16 cellular contexts compared by ENCODE assay signal in genomic region chr18:7666195-7666776, GRCh38.
"Had no signal": no experiment of that assay in that cellular context is flagged by ENCODE, and none has a peak within 500 bp of the region (broad histone marks: within the 10 kb centered on the region; RNA-seq: fewer than 3 reads in every experiment).

No MANE protein-coding gene starts in this region.

- ATAC-seq: activated CD8-positive, alpha-beta T cell treated with anti-CD3 and anti-CD28 coated beads, Interleukin-2, amount 10 ng/mL, durations not matched to agents 7 days and 5 days; gastroesophageal sphincter; right cardiac atrium; stimulated activated memory B cell treated with anti-CD40 and anti-IgM and Interleukin-4, amounts not matched to agents 10 μg/mL and 1 μg/mL and 100 μg/mL, for 72 hours; T-cell had no signal

- H3K27me3 ChIP-seq: cardiac muscle cell, colonic mucosa, gastroesophageal sphincter, hepatocyte, neutrophil, tibial nerve had no signal

- DNase-seq: activated CD4-positive, alpha-beta T cell treated with anti-CD3 and anti-CD28 coated beads for 48 hours; activated CD8-positive, alpha-beta memory T cell treated with anti-CD3 and anti-CD28 coated beads, Interleukin-2, amount 50 U/mL, for 48 hours; activated CD8-positive, alpha-beta T cell treated with anti-CD3 and anti-CD28 coated beads, Interleukin-2, amount 10 ng/mL, durations not matched to agents 7 days and 5 days; aorta; colonic mucosa; right cardiac atrium; T-cell; T1000; WERI-Rb-1 had no signal

- H3K4me1 Mint-ChIP-seq: stimulated activated memory B cell treated with anti-CD40 and anti-IgM and Interleukin-4, amounts not matched to agents 10 μg/mL and 1 μg/mL and 100 μg/mL, for 72 hours; T-cell had no signal

- H3K27ac Mint-ChIP-seq: activated CD8-positive, alpha-beta T cell treated with anti-CD3 and anti-CD28 coated beads, Interleukin-2, amount 10 ng/mL, durations not matched to agents 7 days and 5 days; stimulated activated memory B cell treated with anti-CD40 and anti-IgM and Interleukin-4, amounts not matched to agents 10 μg/mL and 1 μg/mL and 100 μg/mL, for 72 hours; T-cell had no signal

- H3K36me3 Mint-ChIP-seq: stimulated activated memory B cell treated with anti-CD40 and anti-IgM and Interleukin-4, amounts not matched to agents 10 μg/mL and 1 μg/mL and 100 μg/mL, for 72 hours; T-cell had no signal

- H3K4me1 ChIP-seq: colonic mucosa, tibial nerve had no signal

- H3K4me3 Mint-ChIP-seq: activated CD8-positive, alpha-beta T cell treated with anti-CD3 and anti-CD28 coated beads, Interleukin-2, amount 10 ng/mL, durations not matched to agents 7 days and 5 days; stimulated activated memory B cell treated with anti-CD40 and anti-IgM and Interleukin-4, amounts not matched to agents 10 μg/mL and 1 μg/mL and 100 μg/mL, for 72 hours; T-cell had no signal

- H3K27ac ChIP-seq: cardiac muscle cell, colonic mucosa, gastroesophageal sphincter, hepatocyte, neutrophil, tibial nerve, WERI-Rb-1 had no signal

- H3K4me3 ChIP-seq: cardiac muscle cell, colonic mucosa, gastroesophageal sphincter, hepatocyte, smooth muscle cell, tibial nerve had no signal

- H3K36me3 ChIP-seq: cardiac muscle cell, colonic mucosa, neutrophil, tibial nerve, WERI-Rb-1 had no signal

- H3K27me3 Mint-ChIP-seq: stimulated activated memory B cell treated with anti-CD40 and anti-IgM and Interleukin-4, amounts not matched to agents 10 μg/mL and 1 μg/mL and 100 μg/mL, for 72 hours; T-cell had no signal
